1 cellular context compared by ENCODE assay signal in the genomic region with DNA sequence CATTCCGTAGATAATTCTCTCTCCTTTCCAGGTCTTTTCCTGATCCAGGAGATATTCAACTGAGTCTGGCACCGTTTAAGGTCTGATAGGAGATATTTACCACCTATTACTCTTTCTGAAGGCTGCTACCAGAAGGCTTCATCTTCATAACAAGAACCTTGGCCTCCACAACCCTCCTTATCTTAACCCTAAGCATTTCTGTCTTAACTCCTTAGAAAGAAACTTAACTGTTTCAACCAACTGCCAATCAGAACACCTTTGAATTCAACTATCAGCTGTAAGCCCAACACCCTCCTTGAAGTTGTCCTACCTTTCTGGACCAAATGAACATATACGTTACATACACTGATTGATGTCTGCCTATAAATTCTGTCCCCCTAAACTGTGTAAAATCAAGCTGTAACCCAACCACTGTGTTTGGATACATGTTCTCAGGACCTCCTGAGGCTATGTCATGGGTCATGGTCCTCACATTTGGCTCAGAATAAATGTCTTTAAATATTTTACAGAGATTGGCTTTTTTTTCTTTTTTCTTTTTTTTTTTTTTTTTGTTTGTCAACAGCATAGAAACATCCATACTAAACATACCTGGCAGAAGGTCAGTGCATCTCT.
TF ChIP-seq lines count a peak whose summit lies in the region.

No MANE protein-coding gene starts in this region.

TF ChIP-seq in K562, 482 proteins besides CTCF, POLR2A, EP300 and RAD21 (continued from another document and continues in another):
- TF ChIP-seq, protein P1, sequence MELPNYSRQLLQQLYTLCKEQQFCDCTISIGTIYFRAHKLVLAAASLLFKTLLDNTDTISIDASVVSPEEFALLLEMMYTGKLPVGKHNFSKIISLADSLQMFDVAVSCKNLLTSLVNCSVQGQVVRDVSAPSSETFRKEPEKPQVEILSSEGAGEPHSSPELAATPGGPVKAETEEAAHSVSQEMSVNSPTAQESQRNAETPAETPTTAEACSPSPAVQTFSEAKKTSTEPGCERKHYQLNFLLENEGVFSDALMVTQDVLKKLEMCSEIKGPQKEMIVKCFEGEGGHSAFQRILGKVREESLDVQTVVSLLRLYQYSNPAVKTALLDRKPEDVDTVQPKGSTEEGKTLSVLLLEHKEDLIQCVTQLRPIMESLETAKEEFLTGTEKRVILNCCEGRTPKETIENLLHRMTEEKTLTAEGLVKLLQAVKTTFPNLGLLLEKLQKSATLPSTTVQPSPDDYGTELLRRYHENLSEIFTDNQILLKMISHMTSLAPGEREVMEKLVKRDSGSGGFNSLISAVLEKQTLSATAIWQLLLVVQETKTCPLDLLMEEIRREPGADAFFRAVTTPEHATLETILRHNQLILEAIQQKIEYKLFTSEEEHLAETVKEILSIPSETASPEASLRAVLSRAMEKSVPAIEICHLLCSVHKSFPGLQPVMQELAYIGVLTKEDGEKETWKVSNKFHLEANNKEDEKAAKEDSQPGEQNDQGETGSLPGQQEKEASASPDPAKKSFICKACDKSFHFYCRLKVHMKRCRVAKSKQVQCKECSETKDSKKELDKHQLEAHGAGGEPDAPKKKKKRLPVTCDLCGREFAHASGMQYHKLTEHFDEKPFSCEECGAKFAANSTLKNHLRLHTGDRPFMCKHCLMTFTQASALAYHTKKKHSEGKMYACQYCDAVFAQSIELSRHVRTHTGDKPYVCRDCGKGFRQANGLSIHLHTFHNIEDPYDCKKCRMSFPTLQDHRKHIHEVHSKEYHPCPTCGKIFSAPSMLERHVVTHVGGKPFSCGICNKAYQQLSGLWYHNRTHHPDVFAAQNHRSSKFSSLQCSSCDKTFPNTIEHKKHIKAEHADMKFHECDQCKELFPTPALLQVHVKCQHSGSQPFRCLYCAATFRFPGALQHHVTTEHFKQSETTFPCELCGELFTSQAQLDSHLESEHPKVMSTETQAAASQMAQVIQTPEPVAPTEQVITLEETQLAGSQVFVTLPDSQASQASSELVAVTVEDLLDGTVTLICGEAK (IDR thresholded peaks at IDR 0.05), result no peak
- TF ChIP-seq, protein P1 (CRISPR knock-in tag; IDR thresholded peaks at IDR 0.05), result no peak
- TF ChIP-seq ZNF699 (CRISPR knock-in tag; IDR thresholded peaks at IDR 0.05; ENCODE audit: insufficient replicate concordance) (no peak), CTBP1 (IDR thresholded peaks at IDR 0.05; ENCODE audit: borderline replicate concordance) (0 out of 2 replicates have a peak, but pooled peaks have one; percentile 16), ZBTB7A (IDR thresholded peaks at IDR 0.05; ENCODE audit: borderline replicate concordance, control insufficient read depth, low read depth, low read length) (no peak), NR2C2 (CRISPR knock-in tag; IDR thresholded peaks at IDR 0.05) (no peak), NR2C2 (tag; IDR thresholded peaks at IDR 0.05) (no peak), ZNF282 (CRISPR knock-in tag; IDR thresholded peaks at IDR 0.05) (no peak), SMARCC2 (IDR thresholded peaks at IDR 0.05; ENCODE audit: low read depth) (no peak), DPF2 (IDR thresholded peaks at IDR 0.05) (peak; percentile 55), SIN3A (IDR thresholded peaks at IDR 0.05; ENCODE audit: borderline replicate concordance in 2 of 2, control insufficient read depth in 1 of 2, low read depth in 2 of 2, low read length in 2 of 2) (no peak), KAT8 (IDR thresholded peaks at IDR 0.05; ENCODE audit: low read depth) (no peak), TAF9B (IDR thresholded peaks at IDR 0.05; ENCODE audit: partially characterized antibody) (no peak), RCOR1 (IDR thresholded peaks at IDR 0.05; ENCODE audit: borderline replicate concordance in 1 of 2, low read depth in 2 of 2, low read length in 2 of 2) (0 out of 4 replicates have a peak, but pooled peaks of 1 of the 2 experiments have one; percentile 37), ZNF589 (CRISPR knock-in tag; IDR thresholded peaks at IDR 0.05; ENCODE audit: low read depth) (peak; percentile 50; the same call in 1 of the 2 replicates), ARID2 (IDR thresholded peaks at IDR 0.05) (no peak), ZNF232 (CRISPR knock-in tag; IDR thresholded peaks at IDR 0.05) (no peak), MYBL2 (IDR thresholded peaks at IDR 0.05; ENCODE audit: low read depth) (peak; percentile 76), MYBL2 (CRISPR knock-in tag; IDR thresholded peaks at IDR 0.05; ENCODE audit: borderline replicate concordance) (no peak), SMARCA4 (IDR thresholded peaks at IDR 0.05) (0 out of 2 replicates have a peak, but pooled peaks have one; percentile 52), TCF7L2 (IDR thresholded peaks at IDR 0.05; ENCODE audit: low read depth, low read length) (no peak), MYC (IDR thresholded peaks at IDR 0.05; ENCODE audit: low read depth, low read length) (peak; percentile 29; the same call in 1 of the 2 replicates), MYC (CRISPR knock-in tag; IDR thresholded peaks at IDR 0.05; ENCODE audit: borderline replicate concordance, low read depth) (no peak), ZEB2 (IDR thresholded peaks at IDR 0.05) (peak; percentile 47; the same call in 1 of the 2 replicates), HDAC1 (IDR thresholded peaks at IDR 0.05) (no peak), TBL1XR1 (IDR thresholded peaks at IDR 0.05; ENCODE audit: low read length in 2 of 2) (peak in 1 of 2 experiments; percentile 12; a peak in 1 of 4 replicates), TRIM28 (IDR thresholded peaks at IDR 0.05) (no peak), HDAC2 (IDR thresholded peaks at IDR 0.05) (peak; percentile 52; the same call in 1 of the 2 replicates), MEIS2 (IDR thresholded peaks at IDR 0.05; ENCODE audit: partially characterized antibody) (peak; percentile 72), TGIF2 (CRISPR knock-in tag; IDR thresholded peaks at IDR 0.05) (no peak), ZZZ3 (IDR thresholded peaks at IDR 0.05) (no peak), ZNF41 (CRISPR knock-in tag; conservative IDR thresholded peaks at IDR 0.05) (no peak), ZNF184 (CRISPR knock-in tag; IDR thresholded peaks at IDR 0.05) (no peak), CHCHD3 (CRISPR knock-in tag; IDR thresholded peaks at IDR 0.05) (no peak), CBFA2T2 (conservative IDR thresholded peaks at IDR 0.05) (no peak; the same call in 1 of the 2 replicates)
- TF ChIP-seq, protein P2, sequence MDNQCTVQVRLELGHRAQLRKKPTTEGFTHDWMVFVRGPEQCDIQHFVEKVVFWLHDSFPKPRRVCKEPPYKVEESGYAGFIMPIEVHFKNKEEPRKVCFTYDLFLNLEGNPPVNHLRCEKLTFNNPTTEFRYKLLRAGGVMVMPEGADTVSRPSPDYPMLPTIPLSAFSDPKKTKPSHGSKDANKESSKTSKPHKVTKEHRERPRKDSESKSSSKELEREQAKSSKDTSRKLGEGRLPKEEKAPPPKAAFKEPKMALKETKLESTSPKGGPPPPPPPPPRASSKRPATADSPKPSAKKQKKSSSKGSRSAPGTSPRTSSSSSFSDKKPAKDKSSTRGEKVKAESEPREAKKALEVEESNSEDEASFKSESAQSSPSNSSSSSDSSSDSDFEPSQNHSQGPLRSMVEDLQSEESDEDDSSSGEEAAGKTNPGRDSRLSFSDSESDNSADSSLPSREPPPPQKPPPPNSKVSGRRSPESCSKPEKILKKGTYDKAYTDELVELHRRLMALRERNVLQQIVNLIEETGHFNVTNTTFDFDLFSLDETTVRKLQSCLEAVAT (IDR thresholded peaks at IDR 0.05), result peak in 1 of 2 experiments; percentile 13; a peak in 1 of 4 replicates
- TF ChIP-seq, protein P3, sequence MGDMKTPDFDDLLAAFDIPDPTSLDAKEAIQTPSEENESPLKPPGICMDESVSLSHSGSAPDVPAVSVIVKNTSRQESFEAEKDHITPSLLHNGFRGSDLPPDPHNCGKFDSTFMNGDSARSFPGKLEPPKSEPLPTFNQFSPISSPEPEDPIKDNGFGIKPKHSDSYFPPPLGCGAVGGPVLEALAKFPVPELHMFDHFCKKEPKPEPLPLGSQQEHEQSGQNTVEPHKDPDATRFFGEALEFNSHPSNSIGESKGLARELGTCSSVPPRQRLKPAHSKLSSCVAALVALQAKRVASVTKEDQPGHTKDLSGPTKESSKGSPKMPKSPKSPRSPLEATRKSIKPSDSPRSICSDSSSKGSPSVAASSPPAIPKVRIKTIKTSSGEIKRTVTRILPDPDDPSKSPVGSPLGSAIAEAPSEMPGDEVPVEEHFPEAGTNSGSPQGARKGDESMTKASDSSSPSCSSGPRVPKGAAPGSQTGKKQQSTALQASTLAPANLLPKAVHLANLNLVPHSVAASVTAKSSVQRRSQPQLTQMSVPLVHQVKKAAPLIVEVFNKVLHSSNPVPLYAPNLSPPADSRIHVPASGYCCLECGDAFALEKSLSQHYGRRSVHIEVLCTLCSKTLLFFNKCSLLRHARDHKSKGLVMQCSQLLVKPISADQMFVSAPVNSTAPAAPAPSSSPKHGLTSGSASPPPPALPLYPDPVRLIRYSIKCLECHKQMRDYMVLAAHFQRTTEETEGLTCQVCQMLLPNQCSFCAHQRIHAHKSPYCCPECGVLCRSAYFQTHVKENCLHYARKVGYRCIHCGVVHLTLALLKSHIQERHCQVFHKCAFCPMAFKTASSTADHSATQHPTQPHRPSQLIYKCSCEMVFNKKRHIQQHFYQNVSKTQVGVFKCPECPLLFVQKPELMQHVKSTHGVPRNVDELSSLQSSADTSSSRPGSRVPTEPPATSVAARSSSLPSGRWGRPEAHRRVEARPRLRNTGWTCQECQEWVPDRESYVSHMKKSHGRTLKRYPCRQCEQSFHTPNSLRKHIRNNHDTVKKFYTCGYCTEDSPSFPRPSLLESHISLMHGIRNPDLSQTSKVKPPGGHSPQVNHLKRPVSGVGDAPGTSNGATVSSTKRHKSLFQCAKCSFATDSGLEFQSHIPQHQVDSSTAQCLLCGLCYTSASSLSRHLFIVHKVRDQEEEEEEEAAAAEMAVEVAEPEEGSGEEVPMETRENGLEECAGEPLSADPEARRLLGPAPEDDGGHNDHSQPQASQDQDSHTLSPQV (IDR thresholded peaks at IDR 0.05), result peak; percentile 90
- TF ChIP-seq, protein P4, sequence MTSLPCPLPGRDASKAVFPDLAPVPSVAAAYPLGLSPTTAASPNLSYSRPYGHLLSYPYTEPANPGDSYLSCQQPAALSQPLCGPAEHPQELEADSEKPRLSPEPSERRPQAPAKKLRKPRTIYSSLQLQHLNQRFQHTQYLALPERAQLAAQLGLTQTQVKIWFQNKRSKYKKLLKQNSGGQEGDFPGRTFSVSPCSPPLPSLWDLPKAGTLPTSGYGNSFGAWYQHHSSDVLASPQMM (CRISPR knock-in tag; IDR thresholded peaks at IDR 0.05), result no peak
- TF ChIP-seq, protein P5, sequence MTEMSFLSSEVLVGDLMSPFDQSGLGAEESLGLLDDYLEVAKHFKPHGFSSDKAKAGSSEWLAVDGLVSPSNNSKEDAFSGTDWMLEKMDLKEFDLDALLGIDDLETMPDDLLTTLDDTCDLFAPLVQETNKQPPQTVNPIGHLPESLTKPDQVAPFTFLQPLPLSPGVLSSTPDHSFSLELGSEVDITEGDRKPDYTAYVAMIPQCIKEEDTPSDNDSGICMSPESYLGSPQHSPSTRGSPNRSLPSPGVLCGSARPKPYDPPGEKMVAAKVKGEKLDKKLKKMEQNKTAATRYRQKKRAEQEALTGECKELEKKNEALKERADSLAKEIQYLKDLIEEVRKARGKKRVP (CRISPR knock-in tag; IDR thresholded peaks at IDR 0.05), result no peak
- TF ChIP-seq, protein P6, sequence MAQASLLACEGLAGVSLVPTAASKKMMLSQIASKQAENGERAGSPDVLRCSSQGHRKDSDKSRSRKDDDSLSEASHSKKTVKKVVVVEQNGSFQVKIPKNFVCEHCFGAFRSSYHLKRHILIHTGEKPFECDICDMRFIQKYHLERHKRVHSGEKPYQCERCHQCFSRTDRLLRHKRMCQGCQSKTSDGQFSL (CRISPR knock-in tag; IDR thresholded peaks at IDR 0.05), result no peak
- TF ChIP-seq, protein P6 (tag; IDR thresholded peaks at IDR 0.05), result peak in 1 of 2 experiments; percentile 61; a peak in 1 of 4 replicates
- TF ChIP-seq, protein P7, sequence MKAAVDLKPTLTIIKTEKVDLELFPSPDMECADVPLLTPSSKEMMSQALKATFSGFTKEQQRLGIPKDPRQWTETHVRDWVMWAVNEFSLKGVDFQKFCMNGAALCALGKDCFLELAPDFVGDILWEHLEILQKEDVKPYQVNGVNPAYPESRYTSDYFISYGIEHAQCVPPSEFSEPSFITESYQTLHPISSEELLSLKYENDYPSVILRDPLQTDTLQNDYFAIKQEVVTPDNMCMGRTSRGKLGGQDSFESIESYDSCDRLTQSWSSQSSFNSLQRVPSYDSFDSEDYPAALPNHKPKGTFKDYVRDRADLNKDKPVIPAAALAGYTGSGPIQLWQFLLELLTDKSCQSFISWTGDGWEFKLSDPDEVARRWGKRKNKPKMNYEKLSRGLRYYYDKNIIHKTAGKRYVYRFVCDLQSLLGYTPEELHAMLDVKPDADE (conservative IDR thresholded peaks at IDR 0.05; ENCODE audit: control insufficient read depth, low read depth, low read length), result no peak
